21 cellular contexts compared by ENCODE assay signal in genomic region chr2:208556954-208557601, GRCh38.
DNase-seq lines count a peak whose midpoint lies in the region; TF ChIP-seq lines count a peak whose summit lies in the region.
"Had no signal": no experiment of that assay in that cellular context is flagged by ENCODE, and none has a peak within 500 bp of the region (broad histone marks: within the 10 kb centered on the region; RNA-seq: fewer than 3 reads in every experiment).

No MANE protein-coding gene starts in this region.

- peaks cover 16% of the 10 kb centered on the region for H3K9me3 Mint-ChIP-seq in endodermal cell
- H3K9me3 Mint-ChIP-seq in activated CD4-positive, alpha-beta memory T cell treated with anti-CD3 and anti-CD28 coated beads for 36 hours, result peaks cover 6% of the 10 kb centered on the region

- H3K4me1 ChIP-seq in endodermal cell (ENCODE audit: control insufficient read depth, insufficient read depth, low read length), result peaks cover 9% of the 10 kb centered on the region
- no peaks in the 10 kb centered on the region for H3K4me1 ChIP-seq in esophagus squamous epithelium
- H3K4me1 ChIP-seq: heart left ventricle, prostate gland, thyroid gland had no signal

- H3K36me3 ChIP-seq in endodermal cell (ENCODE audit: control insufficient read depth, insufficient read depth, low read length) (no peaks in the 10 kb centered on the region), esophagus squamous epithelium (no peaks in the 10 kb centered on the region)
- H3K36me3 ChIP-seq: heart left ventricle, prostate gland, thyroid gland had no signal

- H3K9ac ChIP-seq in endodermal cell (ENCODE audit: extremely low read depth, low read length, poor library complexity, severe bottlenecking), result no peak overlapping the region

- no peaks in the 10 kb centered on the region for H3K36me3 Mint-ChIP-seq in endodermal cell (ENCODE audit: low read depth)
- no peaks in the 10 kb centered on the region for H3K36me3 Mint-ChIP-seq in activated CD4-positive, alpha-beta memory T cell treated with anti-CD3 and anti-CD28 coated beads for 36 hours
- H3K36me3 Mint-ChIP-seq: CD4-positive, CD25-positive, alpha-beta regulatory T cell had no signal

- H3K4me3 ChIP-seq in endodermal cell (ENCODE audit: low read length), result peak overlapping the region; percentile 28
- H3K4me3 ChIP-seq in esophagus squamous epithelium, result no peak overlapping the region
- H3K4me3 ChIP-seq: GM12878, heart left ventricle, prostate gland, skin epidermis, thyroid gland had no signal

- peaks cover 22% of the 10 kb centered on the region for H3K4me1 Mint-ChIP-seq in endodermal cell
- no peaks in the 10 kb centered on the region for H3K4me1 Mint-ChIP-seq in activated CD4-positive, alpha-beta memory T cell treated with anti-CD3 and anti-CD28 coated beads for 36 hours (ENCODE audit: low read depth)
- H3K4me1 Mint-ChIP-seq: CD4-positive, CD25-positive, alpha-beta regulatory T cell had no signal

- CTCF ChIA-PET in RWPE1 (lab: Yijun Ruan, JAX), result interaction anchor here (0.6 kb wide), 1 partner anchor 234 kb away, joined by 3 read pairs; no protein-coding TSS in a partner anchor
- CTCF ChIA-PET in activated CD4-positive, alpha-beta memory T cell treated with anti-CD3 and anti-CD28 coated beads for 36 hours (lab: Charles Lee), result no interaction called here

- peak overlapping the region; percentile 65 for H3K27ac ChIP-seq in RWPE1
- no peak overlapping the region for H3K27ac ChIP-seq in endodermal cell (ENCODE audit: low read depth, low read length)
- H3K27ac ChIP-seq in esophagus squamous epithelium, result no peak overlapping the region
- H3K27ac ChIP-seq: heart left ventricle, prostate gland, skin epidermis, thyroid gland, VCaP had no signal

- TF ChIP-seq POLR2A in esophagus squamous epithelium (IDR thresholded peaks at IDR 0.05), result no peak

- no peaks in the 10 kb centered on the region for H3K27me3 ChIP-seq in endodermal cell (ENCODE audit: control insufficient read depth, insufficient read depth, low read length, poor library complexity, severe bottlenecking)
- no peaks in the 10 kb centered on the region for H3K27me3 ChIP-seq in esophagus squamous epithelium
- H3K27me3 ChIP-seq: heart left ventricle, thyroid gland had no signal

- no peak overlapping the region for H3K27ac Mint-ChIP-seq in endodermal cell
- no peak overlapping the region for H3K27ac Mint-ChIP-seq in activated CD4-positive, alpha-beta memory T cell treated with anti-CD3 and anti-CD28 coated beads for 36 hours
- H3K27ac Mint-ChIP-seq: CD4-positive, CD25-positive, alpha-beta regulatory T cell had no signal

- DNase-seq in DMS153 treated with DMSO at 0.1 percent for 48 hours (lab: John Stamatoyannopoulos, UW; ENCODE audit: unreplicated experiment) (peak; percentile 67), NCI-H2081 (lab: John Stamatoyannopoulos, UW) (peak; percentile 34 to 84), RWPE1 (ENCODE audit: low spot score) (no peak), endodermal cell (no peak), GDM1 (lab: John Stamatoyannopoulos, UW) (no peak), kidney tubule cell (ENCODE audit: low spot score) (no peak), esophagus squamous epithelium (lab: John Stamatoyannopoulos, UW) (no peak)
- no peak for DNase-seq in activated CD4-positive, alpha-beta memory T cell treated with anti-CD3 and anti-CD28 coated beads for 36 hours
- DNase-seq: activated CD8-positive, alpha-beta memory T cell treated with anti-CD3 and anti-CD28 coated beads, Interleukin-2, amount 50 U/mL, for 48 hours; activated effector memory CD4-positive, alpha-beta T cell treated with Interleukin-2 at 50 U/mL for 16 hours; CD4-positive, CD25-positive, alpha-beta regulatory T cell; cortex of kidney; heart left ventricle; Karpas-422; NCI-H524 treated with DMSO at 0.1 percent for 48 hours; stimulated activated naive CD4-positive, alpha-beta T cell treated with Interleukin-2 at 50 U/mL for 16 hours; thyroid gland had no signal

- intact Hi-C loops in activated CD4-positive, alpha-beta memory T cell treated with anti-CD3 and anti-CD28 coated beads for 36 hours (cut with micrococcal nuclease), result no loop called here
- intact Hi-C loops in esophagus squamous epithelium (cut with DNase I), result no loop called here

- TF ChIP-seq CTCF in RWPE1 (conservative IDR thresholded peaks at IDR 0.05; ENCODE audit: low read depth) (no peak), endodermal cell (conservative IDR thresholded peaks at IDR 0.05) (no peak), esophagus squamous epithelium (IDR thresholded peaks at IDR 0.05) (no peak)

- POLR2A ChIA-PET in RWPE1 (lab: Yijun Ruan, JAX; ENCODE audit: low non-redundant PET), result no interaction called here
- POLR2A ChIA-PET in activated CD4-positive, alpha-beta memory T cell treated with anti-CD3 and anti-CD28 coated beads for 36 hours (lab: Charles Lee), result no interaction called here

- no peak overlapping the region for H3K4me3 Mint-ChIP-seq in endodermal cell
- H3K4me3 Mint-ChIP-seq in activated CD4-positive, alpha-beta memory T cell treated with anti-CD3 and anti-CD28 coated beads for 36 hours, result no peak overlapping the region
- H3K4me3 Mint-ChIP-seq: CD4-positive, CD25-positive, alpha-beta regulatory T cell had no signal

- H3K9me3 ChIP-seq in endodermal cell (ENCODE audit: control insufficient read depth, low read length) (peaks cover 2% of the 10 kb centered on the region), esophagus squamous epithelium (no peaks in the 10 kb centered on the region)
- H3K9me3 ChIP-seq: prostate gland, thyroid gland had no signal

- WGBS in endodermal cell (ENCODE audit: insufficient coverage in 1 of 2, insufficient read length in 1 of 2), 2 experiments, result 93 to 94% methylated on average over 3 of the region's 3 CpGs
- 34 to 52% methylated on average over 3 of the region's 3 CpGs for WGBS in esophagus squamous epithelium, 2 donors

- no peaks in the 10 kb centered on the region for H3K27me3 Mint-ChIP-seq in endodermal cell (ENCODE audit: insufficient read depth)
- no peaks in the 10 kb centered on the region for H3K27me3 Mint-ChIP-seq in activated CD4-positive, alpha-beta memory T cell treated with anti-CD3 and anti-CD28 coated beads for 36 hours
- H3K27me3 Mint-ChIP-seq: CD4-positive, CD25-positive, alpha-beta regulatory T cell had no signal

Comparison
In these comparisons a context has a peak if more than half of its experiments do, and no peak if none do; other contexts are left out.
1. DNase-seq: peak in DMS153 treated with DMSO at 0.1 percent for 48 hours (single experiment) and NCI-H2081 (2 of 2); none in RWPE1 (single experiment), endodermal cell (single experiment), GDM1 (single experiment), kidney tubule cell (single experiment), activated CD4-positive, alpha-beta memory T cell treated with anti-CD3 and anti-CD28 coated beads for 36 hours (single experiment) and esophagus squamous epithelium (single experiment).